22 cellular contexts compared by ENCODE assay signal in genomic region chr5:79564798-79565279, GRCh38. TPM values are rescaled to one million over a fixed set of nuclear protein-coding genes. Genes with fewer than 3 reads are reported as not detected.
DNase-seq lines count a peak whose midpoint lies in the region; ATAC-seq, FAIRE-seq and TF ChIP-seq lines count a peak whose summit lies in the region.
"Had no signal": no experiment of that assay in that cellular context is flagged by ENCODE, and none has a peak within 500 bp of the region (broad histone marks: within the 10 kb centered on the region; RNA-seq: fewer than 3 reads in every experiment).

No MANE protein-coding gene starts in this region.

- intact Hi-C loops in GM12878 (cut with micrococcal nuclease; ENCODE audit: unreplicated experiment) = no loop called here

- H4K20me1 ChIP-seq in BLaER1 (no peaks in the 10 kb centered on the region), GM12878 (ENCODE audit: control insufficient read depth, insufficient read depth) (no peaks in the 10 kb centered on the region), osteoblast (ENCODE audit: insufficient read depth, low read length) (no peaks in the 10 kb centered on the region)

- TF ChIP-seq CTCF in GM12878 (IDR thresholded peaks at IDR 0.05 in 2 of 3, conservative IDR thresholded peaks at IDR 0.05 in 1 of 3; ENCODE audit: control insufficient read depth in 2 of 3, extremely low read depth in 1 of 3, insufficient read depth in 1 of 3, low read depth in 3 of 3, low read length in 3 of 3) (no peak), osteoblast (IDR thresholded peaks at IDR 0.05; ENCODE audit: extremely low read depth, low read depth, low read length) (no peak)

- H3K9me3 ChIP-seq in BLaER1 = no peaks in the 10 kb centered on the region
- no peaks in the 10 kb centered on the region; the same call in 2 of the 3 replicates for H3K9me3 ChIP-seq in GM12878 (replicated peaks; ENCODE audit: control insufficient read depth, insufficient read depth, low read length)
- no peaks in the 10 kb centered on the region for H3K9me3 ChIP-seq in osteoblast (ENCODE audit: low read depth, low read length)

- TF ChIP-seq POLR2A in GM12878 (IDR thresholded peaks at IDR 0.05; ENCODE audit: low read depth, low read length) = no peak

- peaks cover 29% of the 10 kb centered on the region for H3K4me1 Mint-ChIP-seq in T-helper 2 cell treated with Interferon-gamma antibody and Interleukin-4, amounts not matched to agents 5 μg/mL and 100 μg/mL, for 36 hours (ENCODE audit: low read depth)

- H3K27ac ChIP-seq in BLaER1 = peak overlapping the region; percentile 65
- H3K27ac ChIP-seq in GM12878 (ENCODE audit: control insufficient read depth, insufficient read depth) = no peak overlapping the region
- no peak overlapping the region for H3K27ac ChIP-seq in osteoblast (ENCODE audit: low read depth, low read length)

- CTCF ChIA-PET in GM12878 (lab: Yijun Ruan, JAX) = interaction anchor here (0.6 to 1.1 kb wide), 2 partner anchors 210 to 607 kb away, joined by 3 to 4 read pairs; no protein-coding TSS in a partner anchor

- H3K4me3 Mint-ChIP-seq in T-helper 2 cell treated with Interferon-gamma antibody and Interleukin-4, amounts not matched to agents 5 μg/mL and 100 μg/mL, for 36 hours = no peak overlapping the region
- H3K4me3 Mint-ChIP-seq: CD8-positive, alpha-beta T cell had no signal

- DNase-seq in COLO829 (ENCODE audit: low spot score) = peak; percentile 4
- DNase-seq in GM12878 (ENCODE audit: low read depth, low spot score) = no peak
- no peak for DNase-seq in osteoblast (ENCODE audit: insufficient read length, low spot score, missing footprints)
- no peak for DNase-seq in T-helper 2 cell treated with Interferon-gamma antibody and Interleukin-4, amounts not matched to agents 5 μg/mL and 100 μg/mL, for 36 hours (ENCODE audit: low spot score)
- no peak for DNase-seq in T-helper 9 cell
- DNase-seq: ACHN; C1 segment of cervical spinal cord; CD8-positive, alpha-beta T cell; Karpas-422; MV-4-11; NCI-H1105 treated with DMSO at 0.1 percent for 48 hours; NCI-H1694; NCI-H2081; NCI-H2171; NCI-H345; NCI-H524 treated with DMSO at 0.1 percent for 48 hours; NCI-H82; OCI-M1 had no signal

- H3K4me1 ChIP-seq in BLaER1 = peaks cover 68% of the 10 kb centered on the region
- H3K4me1 ChIP-seq in GM12878 (ENCODE audit: control insufficient read depth, insufficient read depth, low read length) = peaks cover 10% of the 10 kb centered on the region; the same call in 1 of the 2 replicates
- H3K4me1 ChIP-seq in osteoblast (ENCODE audit: insufficient read depth, low read length) = peaks cover 31% of the 10 kb centered on the region

- H3K79me2 ChIP-seq in GM12878 (ENCODE audit: control insufficient read depth, insufficient read depth, low read length) (no peaks in the 10 kb centered on the region), osteoblast (ENCODE audit: insufficient read depth, low read length) (no peaks in the 10 kb centered on the region)

- no peak overlapping the region for H2AFZ ChIP-seq in GM12878 (ENCODE audit: control insufficient read depth, low read depth, low read length)
- H2AFZ ChIP-seq in osteoblast (ENCODE audit: low read length) = peak overlapping the region; percentile 69

- peak overlapping the region; percentile 75 for H3K4me2 ChIP-seq in BLaER1
- no peak overlapping the region for H3K4me2 ChIP-seq in GM12878 (ENCODE audit: control insufficient read depth, insufficient read depth)
- no peak overlapping the region for H3K4me2 ChIP-seq in osteoblast (ENCODE audit: insufficient read depth, low read length)

- RAD21 ChIA-PET in GM12878 (lab: Charles Lee; ENCODE audit: unreplicated experiment) = no interaction called here

- in situ Hi-C loops in GM12878 (cut with MboI) = loop anchor here (5.0 kb wide), 1 partner anchor 517 kb away; no protein-coding TSS in a partner anchor

- H3K27me3 Mint-ChIP-seq in T-helper 2 cell treated with Interferon-gamma antibody and Interleukin-4, amounts not matched to agents 5 μg/mL and 100 μg/mL, for 36 hours (ENCODE audit: low read depth) = no peaks in the 10 kb centered on the region

- H3K9ac ChIP-seq in BLaER1 = peak overlapping the region; percentile 61
- no peak overlapping the region for H3K9ac ChIP-seq in GM12878 (ENCODE audit: control insufficient read depth, insufficient read depth, low read length)

- no peaks in the 10 kb centered on the region for H3K36me3 ChIP-seq in BLaER1
- H3K36me3 ChIP-seq in GM12878 (ENCODE audit: control insufficient read depth in 2 of 2, insufficient read depth in 2 of 2, low read length in 1 of 2) = no peaks in the 10 kb centered on the region
- no peaks in the 10 kb centered on the region for H3K36me3 ChIP-seq in osteoblast (ENCODE audit: insufficient read depth, low read length)

- no peak overlapping the region for H3K27ac Mint-ChIP-seq in T-helper 2 cell treated with Interferon-gamma antibody and Interleukin-4, amounts not matched to agents 5 μg/mL and 100 μg/mL, for 36 hours
- H3K27ac Mint-ChIP-seq: CD8-positive, alpha-beta T cell had no signal

- ATAC-seq in GM12878 (peak; percentile 45), HG02798 (IDR thresholded peaks at IDR 0.05; ENCODE audit: poor library complexity, unreplicated experiment) (no peak)
- ATAC-seq: CD8-positive, alpha-beta T cell had no signal

- no TSS peak for BruUV-seq in GM12878 (replicated peaks; lab: Mats Ljungman, UMichigan)

- WGBS in GM12878 (ENCODE audit: insufficient coverage, insufficient replicate concordance, low lambda C conversion rate, missing lambda C conversion rate) = 30% methylated on average over 5 of the region's 5 CpGs

- POLR2A ChIA-PET in GM12878 (lab: Charles Lee) = no interaction called here

- no peak for FAIRE-seq in GM12878 (lab: Jason Lieb, UNC)
- FAIRE-seq: D721Med, RCC 7860 had no signal

- H3K27me3 ChIP-seq in BLaER1 (no peaks in the 10 kb centered on the region), GM12878 (replicated peaks in 1 of 2; ENCODE audit: control insufficient read depth in 2 of 2, insufficient read depth in 2 of 2, low read length in 1 of 2) (no peaks in the 10 kb centered on the region), osteoblast (ENCODE audit: insufficient read depth, low read length) (no peaks in the 10 kb centered on the region)

- H3K4me3 ChIP-seq in BLaER1 = no peak overlapping the region
- H3K4me3 ChIP-seq in GM12878 = no peak overlapping the region
- H3K4me3 ChIP-seq in osteoblast (ENCODE audit: insufficient read depth, low read length) = no peak overlapping the region

- TF ChIP-seq EP300 in GM12878 (IDR thresholded peaks at IDR 0.05; ENCODE audit: borderline replicate concordance in 1 of 2, control insufficient read depth in 1 of 2, low read depth in 2 of 2, low read length in 2 of 2) = no peak

- no peak for TF ChIP-seq RAD21 in GM12878 (IDR thresholded peaks at IDR 0.05; ENCODE audit: insufficient read depth, low read depth, low read length)

- SMC1A ChIA-PET in GM12878 (lab: Charles Lee; ENCODE audit: uncharacterized antibody, unreplicated experiment) = interaction anchor here (0.8 to 1.4 kb wide), 3 partner anchors 24 to 77 kb away, joined by 3 to 4 read pairs (median 3); no protein-coding TSS in a partner anchor

- peaks cover 12% of the 10 kb centered on the region for H3K36me3 Mint-ChIP-seq in T-helper 2 cell treated with Interferon-gamma antibody and Interleukin-4, amounts not matched to agents 5 μg/mL and 100 μg/mL, for 36 hours (ENCODE audit: low read depth)
- H3K36me3 Mint-ChIP-seq: CD8-positive, alpha-beta T cell had no signal

- peaks cover 9% of the 10 kb centered on the region for H3K9me3 Mint-ChIP-seq in T-helper 2 cell treated with Interferon-gamma antibody and Interleukin-4, amounts not matched to agents 5 μg/mL and 100 μg/mL, for 36 hours
- H3K9me3 Mint-ChIP-seq: CD8-positive, alpha-beta T cell had no signal

TF ChIP-seq in GM12878, 131 proteins besides CTCF, POLR2A, EP300 and RAD21:
- TF ChIP-seq EGR1 (IDR thresholded peaks at IDR 0.05; ENCODE audit: borderline replicate concordance in 1 of 2, low read depth in 2 of 2, low read length in 2 of 2) (no peak), IKZF2 (IDR thresholded peaks at IDR 0.05) (0 out of 4 replicates have a peak, but pooled peaks of 1 of the 2 experiments have one; percentile 13)

RNA-seq across cellular contexts. Expression of gene TENT2, which starts 47.4 kb away (rescaled TPM):
- 509 and 520 TPM in 2 replicates for total RNA-seq in GM12878 (2013; cell fraction: nucleolus; rRNA removed)
- total RNA-seq in GM12878 (2014; rRNA removed) (62.6 and 71.8 TPM in 2 replicates), GM12878 (2014; rRNA removed; fragmentation: Illumina TruSeq; extraction: Trizol) (73.9 and 80.3 TPM in 2 replicates), GM12878 (2021) (61.8 and 66.2 TPM in 2 replicates), osteoblast (65.9 and 77.5 TPM in 2 replicates)
- 21.7 TPM for polyA plus RNA-seq in GM12878 (2011; ENCODE audit: low read depth)
- polyA plus RNA-seq in GM12878 (2011; rRNA removed) (100 and 135 TPM in 2 replicates), GM12878 (2014; fragmentation: Illumina TruSeq; extraction: Trizol) (64.3 and 93.6 TPM in 2 replicates), GM12878 (2014; fragmentation: Nextera tagmentation; extraction: Ambion mirVana) (10 to 100 TPM; 19.5 to 25.7 TPM), GM12878 (2014; rRNA removed) (39.9 and 46.2 TPM in 2 replicates), GM12878 (2016; fragmentation: Nextera tagmentation; extraction: Ambion mirVana) (10 to 100 TPM; 51.9 to 55.3 TPM)
- polyA plus RNA-seq in GM12878 (2011; cell fraction: cytosol; rRNA removed) = 48.4 and 48.9 TPM in 2 replicates
- 71.4 and 81.2 TPM in 2 replicates for polyA plus RNA-seq in GM12878 (2011; cell fraction: nucleus; rRNA removed)
- 40.1 and 44.3 TPM in 2 replicates for polyA plus RNA-seq in GM12878 (2012)
- 106 and 123 TPM in 2 replicates for polyA minus RNA-seq in GM12878 (2011; rRNA and poly(A)+ RNA removed)
- polyA minus RNA-seq in GM12878 (2011; cell fraction: cytosol; rRNA and poly(A)+ RNA removed) = 31.1 and 36.1 TPM in 2 replicates
- 66.0 and 128 TPM in 2 replicates for polyA minus RNA-seq in GM12878 (2011; cell fraction: nucleus; rRNA and poly(A)+ RNA removed)

RNA-seq across cellular contexts. Expression of gene HOMER1, which starts 50.9 kb away (rescaled TPM):
- total RNA-seq in GM12878 (2013; cell fraction: nucleolus; rRNA removed) = 22.6 and 25.0 TPM in 2 replicates
- total RNA-seq in GM12878 (2014; rRNA removed) = 7.1 and 7.4 TPM in 2 replicates
- total RNA-seq in GM12878 (2014; rRNA removed; fragmentation: Illumina TruSeq; extraction: Trizol) = 20.4 and 22.0 TPM in 2 replicates
- 9.2 and 12.9 TPM in 2 replicates for total RNA-seq in GM12878 (2021)
- 1.5 TPM for polyA plus RNA-seq in GM12878 (2011; ENCODE audit: low read depth)
- 0.96 and 1.5 TPM in 2 replicates for polyA plus RNA-seq in GM12878 (2011; rRNA removed)
- polyA plus RNA-seq in GM12878 (2011; cell fraction: cytosol; rRNA removed) = 0.25 and 0.30 TPM in 2 replicates
- polyA plus RNA-seq in GM12878 (2011; cell fraction: nucleus; rRNA removed) = 0.31 and 0.45 TPM in 2 replicates
- polyA plus RNA-seq in GM12878 (2012) = 2.3 and 3.3 TPM in 2 replicates
- polyA plus RNA-seq in GM12878 (2014; fragmentation: Illumina TruSeq; extraction: Trizol) = 10.0 and 14.4 TPM in 2 replicates
- polyA plus RNA-seq in GM12878 (2014; fragmentation: Nextera tagmentation; extraction: Ambion mirVana) = 1 to 10 TPM; 5.6 to 7.6 TPM
- 5.0 and 6.0 TPM in 2 replicates for polyA plus RNA-seq in GM12878 (2014; rRNA removed)
- 1 to 10 TPM; 7.2 to 9.1 TPM for polyA plus RNA-seq in GM12878 (2016; fragmentation: Nextera tagmentation; extraction: Ambion mirVana)
- polyA minus RNA-seq in GM12878 (2011; rRNA and poly(A)+ RNA removed) = 0.88 and 3.4 TPM in 2 replicates
- polyA minus RNA-seq in GM12878 (2011; cell fraction: cytosol; rRNA and poly(A)+ RNA removed) = 2.2 TPM in 1 of 2 replicates, not detected in the other
- 1.2 and 1.7 TPM in 2 replicates for polyA minus RNA-seq in GM12878 (2011; cell fraction: nucleus; rRNA and poly(A)+ RNA removed)
- 10.6 and 14.1 TPM in 2 replicates for total RNA-seq in osteoblast
